In the genomic region with DNA sequence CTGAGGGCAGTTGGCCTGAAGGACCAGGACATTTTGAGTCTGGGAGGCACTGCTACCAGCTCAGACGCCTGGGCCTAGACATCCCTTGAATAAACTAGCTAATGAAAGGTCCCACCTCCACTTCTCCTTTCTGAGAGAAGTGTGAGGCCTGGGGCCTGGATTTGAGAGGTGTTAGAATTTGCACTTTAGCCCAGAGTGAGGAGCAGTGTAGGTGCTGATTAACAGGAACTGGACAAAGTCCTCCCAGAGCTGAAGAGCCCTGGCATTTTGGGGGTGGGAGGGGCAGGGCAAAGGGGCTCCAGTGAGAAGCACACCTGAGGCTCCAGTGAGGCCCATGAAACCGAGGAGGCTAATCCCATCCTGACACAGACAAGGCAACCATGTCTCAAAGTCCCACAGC, we compare ENCODE assay signal across 15 cellular contexts.
"Had no signal": no experiment of that assay in that cellular context is flagged by ENCODE, and none has a peak within 500 bp of the region (broad histone marks: within the 10 kb centered on the region; RNA-seq: fewer than 3 reads in every experiment).

No MANE protein-coding gene starts in this region.

- DNase-seq: activated CD4-positive, alpha-beta T cell treated with anti-CD3 and anti-CD28 coated beads for 1 hour; activated CD4-positive, alpha-beta T cell treated with anti-CD3 and anti-CD28 coated beads, Interleukin-2, amount 50 U/mL, for 48 hours; activated effector memory CD4-positive, alpha-beta T cell treated with anti-CD3 and anti-CD28 coated beads, Interleukin-2, amount 50 U/mL, for 16 hours; activated T-cell treated with anti-CD3 and anti-CD28 coated beads, Interleukin-2, amount 50 U/mL, for 4 hours; amygdala; cerebellar nuclear complex; dermis blood vessel endothelial cell; immature natural killer cell; left cardiac atrium; nephron progenitor cell; stimulated activated CD4-positive, alpha-beta T cell treated with anti-CD3 and anti-CD28 coated beads, Interleukin-4, amount 100 ng/mL, for 24 hours; T-cell; T1000 had no signal

- ATAC-seq: activated T-cell treated with anti-CD3 and anti-CD28 coated beads, Interleukin-2, amount 50 U/mL, for 4 hours; T-cell had no signal

- H3K27me3 Mint-ChIP-seq: activated naive CD8-positive, alpha-beta T cell; stimulated activated naive CD8-positive, alpha-beta T cell treated with anti-CD3 and anti-CD28 coated beads, Interleukin-15, Interleukin-2, amounts not matched to agents 100 ng/mL and 50 ng/mL, for 24 hours; T-cell had no signal

- H3K27ac Mint-ChIP-seq: activated naive CD8-positive, alpha-beta T cell; immature natural killer cell; nephron progenitor cell; stimulated activated naive CD8-positive, alpha-beta T cell treated with anti-CD3 and anti-CD28 coated beads, Interleukin-15, Interleukin-2, amounts not matched to agents 100 ng/mL and 50 ng/mL, for 24 hours; T-cell had no signal

- H3K9me3 Mint-ChIP-seq: activated T-cell treated with anti-CD3 and anti-CD28 coated beads, Interleukin-2, amount 50 U/mL, for 4 hours; immature natural killer cell; stimulated activated naive CD8-positive, alpha-beta T cell treated with anti-CD3 and anti-CD28 coated beads, Interleukin-15, Interleukin-2, amounts not matched to agents 100 ng/mL and 50 ng/mL, for 24 hours; T-cell had no signal

- H3K36me3 Mint-ChIP-seq: activated naive CD8-positive, alpha-beta T cell; immature natural killer cell; T-cell had no signal

- H3K4me3 Mint-ChIP-seq: activated naive CD8-positive, alpha-beta T cell; activated T-cell treated with anti-CD3 and anti-CD28 coated beads, Interleukin-2, amount 50 U/mL, for 4 hours; immature natural killer cell; nephron progenitor cell; stimulated activated naive CD8-positive, alpha-beta T cell treated with anti-CD3 and anti-CD28 coated beads, Interleukin-15, Interleukin-2, amounts not matched to agents 100 ng/mL and 50 ng/mL, for 24 hours; T-cell had no signal

- H3K4me1 Mint-ChIP-seq: immature natural killer cell, T-cell had no signal
